ENCODE assay signal across 9 cellular contexts in the genomic region with DNA sequence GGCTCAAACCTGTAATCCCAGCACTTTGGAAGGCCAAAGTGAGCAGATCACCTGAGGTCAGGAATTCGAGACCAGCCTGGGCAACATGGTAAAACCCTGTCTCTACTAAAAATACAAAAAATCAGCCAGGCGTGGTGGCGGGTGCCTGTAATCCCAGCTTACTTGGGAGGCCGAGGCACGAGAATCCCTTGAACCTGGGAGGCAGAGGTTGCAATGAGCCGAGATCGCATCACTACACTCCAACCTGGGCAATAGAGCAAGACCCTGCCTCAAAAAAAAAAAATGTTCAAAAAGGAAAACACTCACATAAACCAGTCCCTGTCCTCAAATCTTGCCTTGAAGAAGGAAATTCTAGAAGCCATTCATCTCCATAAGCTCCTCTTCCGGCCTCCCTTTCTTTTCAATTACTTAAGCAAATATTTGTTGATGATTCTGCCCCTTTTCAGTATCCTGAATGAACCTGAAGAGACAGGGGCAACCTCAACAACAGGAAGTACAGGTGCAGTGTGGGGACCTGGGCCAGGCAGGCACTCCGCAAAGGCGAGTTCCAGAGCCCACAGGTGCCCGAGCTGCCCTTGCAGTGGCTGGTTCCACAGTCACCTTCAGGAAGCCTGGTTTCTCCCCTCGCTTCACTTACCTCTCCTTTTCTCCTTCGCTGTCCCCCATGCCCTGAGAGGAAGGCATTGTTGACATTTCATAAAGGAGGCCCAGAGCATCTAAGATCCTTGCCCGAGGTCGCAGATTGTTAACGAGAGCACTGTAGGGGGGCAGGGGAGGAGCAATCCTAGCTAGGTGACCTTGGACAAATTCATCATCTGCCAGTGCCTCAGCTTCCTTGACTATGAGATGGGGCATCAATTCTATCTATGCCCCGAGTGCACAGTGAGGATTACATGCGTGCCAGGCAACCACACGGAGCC. TPM values are rescaled to one million over a fixed set of nuclear protein-coding genes. Genes with fewer than 3 reads are reported as not detected.
A peak's percentile ranks its signal among the peaks of the same experiment; 100 is the strongest.
DNase-seq lines count a peak whose midpoint lies in the region; ATAC-seq and TF ChIP-seq lines count a peak whose summit lies in the region.
"Had no signal": no experiment of that assay in that cellular context is flagged by ENCODE, and none has a peak within 500 bp of the region (broad histone marks: within the 10 kb centered on the region; RNA-seq: fewer than 3 reads in every experiment).

No MANE protein-coding gene starts in this region.

- peak overlapping the region; percentile 85 for H3K27ac ChIP-seq in HUES48 (ENCODE audit: low read depth, low read length)

- peaks cover 7% of the 10 kb centered on the region for H3K4me1 Mint-ChIP-seq in CD14-positive monocyte

- H3K36me3 ChIP-seq in HUES48 (ENCODE audit: control insufficient read depth, insufficient read depth, low read length): no peaks in the 10 kb centered on the region

- H3K9me3 Mint-ChIP-seq in CD14-positive monocyte: no peaks in the 10 kb centered on the region

- no peak for TF ChIP-seq CTCF in CD14-positive monocyte (IDR thresholded peaks at IDR 0.05)

- no peaks in the 10 kb centered on the region for H3K27me3 ChIP-seq in HUES48 (ENCODE audit: control insufficient read depth, insufficient read depth, low read length)

- no peak overlapping the region for H3K4me3 ChIP-seq in HUES48 (ENCODE audit: low read depth, low read length)

- no peak for ATAC-seq in GM21619 (IDR thresholded peaks at IDR 0.05; ENCODE audit: unreplicated experiment)

- intact Hi-C loops in CD14-positive monocyte (cut with micrococcal nuclease): no loop called here

- peaks cover 0 to 4% (median 3%) of the 10 kb centered on the region in 3 donors for H3K27me3 Mint-ChIP-seq in CD14-positive monocyte (ENCODE audit: low read depth in 3 of 3)

- H3K9ac ChIP-seq in HUES48 (ENCODE audit: low read depth, low read length): no peak overlapping the region

- no peaks in the 10 kb centered on the region for H3K36me3 Mint-ChIP-seq in CD14-positive monocyte

- H3K9me3 ChIP-seq in HUES48 (ENCODE audit: control insufficient read depth, insufficient read depth, low read length): no peaks in the 10 kb centered on the region

- DNase-seq in CD14-positive monocyte (ENCODE audit: low spot score) (peak; percentile 14), T-helper 2 cell (peak in 3 of 5 experiments; percentile 18 to 53 (median 41)), germinal center (ENCODE audit: low spot score) (peak; percentile 34), NCI-H526 treated with DMSO at 0.1 percent for 48 hours (lab: John Stamatoyannopoulos, UW) (no peak), inferior parietal cortex (ENCODE audit: extremely low spot score) (no peak), GDM1 (lab: John Stamatoyannopoulos, UW) (no peak)
- DNase-seq: KBM-7 had no signal

- peaks cover 25% of the 10 kb centered on the region for H3K4me1 ChIP-seq in HUES48 (ENCODE audit: control insufficient read depth, insufficient read depth, low read length)

- no peak overlapping the region for H3K4me3 Mint-ChIP-seq in CD14-positive monocyte

- peak overlapping the region in 1 of 7 donors; percentile 34 for H3K27ac Mint-ChIP-seq in CD14-positive monocyte

RNA-seq across cellular contexts. Expression of a gene that starts 8.9 kb away (rescaled TPM):
- polyA plus RNA-seq in CD14-positive monocyte: not detected

RNA-seq across cellular contexts. Expression of a gene that starts 15.7 kb away (rescaled TPM):
- polyA plus RNA-seq in CD14-positive monocyte: 1 to 10 TPM; 3.0 to 5.8 TPM

RNA-seq across cellular contexts. Expression of a gene that starts 26.2 kb away (rescaled TPM):
- polyA plus RNA-seq in CD14-positive monocyte: 10 to 100 TPM; 21.4 to 26.6 TPM

RNA-seq across cellular contexts. Expression of a gene that starts 43.2 kb away (rescaled TPM):
- polyA plus RNA-seq in CD14-positive monocyte: not detected

Comparison
In these comparisons a context has a peak if more than half of its experiments do, and no peak if none do; other contexts are left out.
1. DNase-seq: peak in CD14-positive monocyte (single experiment), T-helper 2 cell (3 of 5) and germinal center (single experiment); none in NCI-H526 treated with DMSO at 0.1 percent for 48 hours (single experiment), inferior parietal cortex (single experiment) and GDM1 (single experiment).